ENCODE assay signal across 25 cellular contexts in the genomic region with DNA sequence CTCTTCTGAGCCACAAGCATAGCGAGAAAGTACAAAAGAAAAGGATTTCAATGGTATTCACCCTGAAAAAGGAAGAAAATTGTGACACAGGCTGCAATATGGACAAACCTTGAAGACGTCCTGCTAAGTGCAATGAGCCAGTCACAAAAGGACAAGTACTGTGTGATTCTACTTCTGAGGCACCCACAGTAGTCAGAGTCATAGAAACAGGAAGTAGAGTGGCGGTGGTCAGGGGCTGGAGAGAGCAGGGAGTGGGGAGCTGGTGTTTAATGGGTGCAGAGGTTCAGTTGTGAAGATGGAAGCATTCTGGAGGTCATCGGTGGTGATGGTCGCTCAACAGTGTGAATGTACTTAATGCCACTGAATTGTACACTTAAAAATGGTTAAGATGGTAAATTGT.
A peak's percentile ranks its signal among the peaks of the same experiment; 100 is the strongest.
DNase-seq lines count a peak whose midpoint lies in the region; ATAC-seq, FAIRE-seq and TF ChIP-seq lines count a peak whose summit lies in the region.
"Had no signal": no experiment of that assay in that cellular context is flagged by ENCODE, and none has a peak within 500 bp of the region (broad histone marks: within the 10 kb centered on the region; RNA-seq: fewer than 3 reads in every experiment).

No MANE protein-coding gene starts in this region.

- intact Hi-C loops in activated naive CD4-positive, alpha-beta T cell treated with anti-CD3 and anti-CD28 coated beads for 36 hours (cut with micrococcal nuclease): no loop called here
- intact Hi-C loops in upper lobe of right lung (cut with DNase I): no loop called here
- intact Hi-C loops in PC-9 (cut with micrococcal nuclease; ENCODE audit: unreplicated experiment): no loop called here

- H3K4me2 ChIP-seq in astrocyte (ENCODE audit: low read length) (no peak overlapping the region), PC-9 (no peak overlapping the region)
- H3K4me2 ChIP-seq: KMS-11 had no signal

- no peaks in the 10 kb centered on the region for H3K27me3 Mint-ChIP-seq in activated naive CD4-positive, alpha-beta T cell treated with anti-CD3 and anti-CD28 coated beads, Interleukin-2, amount 50 U/mL, for 24 hours
- H3K27me3 Mint-ChIP-seq in activated naive CD4-positive, alpha-beta T cell treated with anti-CD3 and anti-CD28 coated beads for 36 hours (ENCODE audit: low read depth): no peaks in the 10 kb centered on the region
- H3K27me3 Mint-ChIP-seq in astrocyte (ENCODE audit: low read depth, unreplicated experiment) (no peaks in the 10 kb centered on the region), immature natural killer cell (ENCODE audit: low read depth in 3 of 3) (peaks cover 0 to 6% (median 2%) of the 10 kb centered on the region in 3 donors)
- H3K27me3 Mint-ChIP-seq: CD8-positive, alpha-beta memory T cell had no signal

- ATAC-seq in upper lobe of right lung: no peak
- no peak for ATAC-seq in GM18511 (IDR thresholded peaks at IDR 0.05; ENCODE audit: unreplicated experiment)
- ATAC-seq: HCT116 had no signal

- no peak for FAIRE-seq in astrocyte (lab: Jason Lieb, UNC)
- FAIRE-seq: GM12892, H1, HTR-8/SVneo had no signal

- H3F3A ChIP-seq in PC-9 (ENCODE audit: insufficient read depth, low read depth): no peaks in the 10 kb centered on the region

- CTCF ChIA-PET in activated naive CD4-positive, alpha-beta T cell treated with anti-CD3 and anti-CD28 coated beads for 36 hours (lab: Charles Lee): no interaction called here
- CTCF ChIA-PET in PC-9 (lab: Charles Lee): no interaction called here

- no peak for DNase-seq in activated naive CD4-positive, alpha-beta T cell treated with anti-CD3 and anti-CD28 coated beads for 36 hours
- DNase-seq in astrocyte (ENCODE audit: low read depth) (no peak), immature natural killer cell (peak in 2 of 3 donors; percentile 24 to 29), upper lobe of right lung (peak; percentile 7), PC-9 (no peak), NCI-H2107 (lab: John Stamatoyannopoulos, UW) (no peak)
- DNase-seq: 8988T; AML-193; C1 segment of cervical spinal cord; Calu3; CD8-positive, alpha-beta memory T cell; DMS153; NCI-H1417; NCI-H2081 treated with DMSO at 0.1 percent for 48 hours; NCI-H446; NCI-H526 treated with DMSO at 0.1 percent for 48 hours; OCI-M1; Right ventricle myocardium superior had no signal

- H3K9me3 Mint-ChIP-seq in activated naive CD4-positive, alpha-beta T cell treated with anti-CD3 and anti-CD28 coated beads, Interleukin-2, amount 50 U/mL, for 24 hours: no peaks in the 10 kb centered on the region
- H3K9me3 Mint-ChIP-seq in activated naive CD4-positive, alpha-beta T cell treated with anti-CD3 and anti-CD28 coated beads for 36 hours: no peaks in the 10 kb centered on the region
- H3K9me3 Mint-ChIP-seq in astrocyte (ENCODE audit: unreplicated experiment) (peaks cover 8% of the 10 kb centered on the region), immature natural killer cell (no peaks in the 10 kb centered on the region)

- H2AFZ ChIP-seq in astrocyte (ENCODE audit: low read depth, low read length) (no peak overlapping the region), PC-9 (no peak overlapping the region)

- H4K20me1 ChIP-seq in astrocyte (ENCODE audit: insufficient read depth, low read length) (peaks cover 9% of the 10 kb centered on the region), PC-9 (ENCODE audit: insufficient read depth) (no peaks in the 10 kb centered on the region)

- POLR2A ChIA-PET in PC-9 (lab: Charles Lee; ENCODE audit: unreplicated experiment): no interaction called here

- H3K27ac ChIP-seq in astrocyte (ENCODE audit: low read depth, low read length) (no peak overlapping the region), upper lobe of right lung (no peak overlapping the region), PC-9 (no peak overlapping the region)
- H3K27ac ChIP-seq: KMS-11 had no signal

- H3K4me1 ChIP-seq in astrocyte (ENCODE audit: insufficient read depth, low read length) (no peaks in the 10 kb centered on the region), upper lobe of right lung (no peaks in the 10 kb centered on the region), PC-9 (replicated peaks; ENCODE audit: insufficient read depth) (no peaks in the 10 kb centered on the region)

- TF ChIP-seq CTCF in astrocyte (IDR thresholded peaks at IDR 0.05; ENCODE audit: insufficient read depth, low read depth, low read length) (no peak), upper lobe of right lung (IDR thresholded peaks at IDR 0.05) (no peak), PC-9 (conservative IDR thresholded peaks at IDR 0.05) (no peak)

- H3K9ac ChIP-seq in astrocyte (ENCODE audit: low read length): no peak overlapping the region
- H3K9ac ChIP-seq: KMS-11 had no signal

- H3K79me2 ChIP-seq in astrocyte (ENCODE audit: insufficient read depth, low read length) (no peaks in the 10 kb centered on the region), PC-9 (ENCODE audit: low read depth) (no peaks in the 10 kb centered on the region)

- H3K36me3 Mint-ChIP-seq in activated naive CD4-positive, alpha-beta T cell treated with anti-CD3 and anti-CD28 coated beads, Interleukin-2, amount 50 U/mL, for 24 hours: peaks cover 23% of the 10 kb centered on the region
- H3K36me3 Mint-ChIP-seq in activated naive CD4-positive, alpha-beta T cell treated with anti-CD3 and anti-CD28 coated beads for 36 hours (ENCODE audit: low read depth): peaks cover 10% of the 10 kb centered on the region
- H3K36me3 Mint-ChIP-seq in astrocyte (ENCODE audit: low read depth, unreplicated experiment): peaks cover 4% of the 10 kb centered on the region
- peaks cover 0 to 23% (median 0%) of the 10 kb centered on the region in 3 donors for H3K36me3 Mint-ChIP-seq in immature natural killer cell

- H3K36me3 ChIP-seq in astrocyte (ENCODE audit: insufficient read depth, low read length): no peaks in the 10 kb centered on the region
- H3K36me3 ChIP-seq in upper lobe of right lung: no peaks in the 10 kb centered on the region
- no peaks in the 10 kb centered on the region for H3K36me3 ChIP-seq in PC-9 (ENCODE audit: low read depth)

- H3K27me3 ChIP-seq in astrocyte (ENCODE audit: insufficient read depth, low read length): no peaks in the 10 kb centered on the region
- H3K27me3 ChIP-seq in upper lobe of right lung: no peaks in the 10 kb centered on the region
- H3K27me3 ChIP-seq in PC-9 (ENCODE audit: insufficient read depth, low read depth): peaks cover 49% of the 10 kb centered on the region; the same call in 1 of the 2 replicates

- H3K9me3 ChIP-seq in astrocyte (ENCODE audit: insufficient read depth, low read depth, low read length) (no peaks in the 10 kb centered on the region), upper lobe of right lung (no peaks in the 10 kb centered on the region), PC-9 (ENCODE audit: insufficient read depth, low read depth) (no peaks in the 10 kb centered on the region)

- no peaks in the 10 kb centered on the region for H3K9me2 ChIP-seq in PC-9 (ENCODE audit: insufficient read depth)

- peaks cover 41% of the 10 kb centered on the region for H3K4me1 Mint-ChIP-seq in activated naive CD4-positive, alpha-beta T cell treated with anti-CD3 and anti-CD28 coated beads, Interleukin-2, amount 50 U/mL, for 24 hours
- peaks cover 17% of the 10 kb centered on the region for H3K4me1 Mint-ChIP-seq in activated naive CD4-positive, alpha-beta T cell treated with anti-CD3 and anti-CD28 coated beads for 36 hours (ENCODE audit: low read depth)
- H3K4me1 Mint-ChIP-seq in astrocyte (ENCODE audit: low read depth, unreplicated experiment) (peaks cover 9% of the 10 kb centered on the region), immature natural killer cell (peaks cover 49 to 57% of the 10 kb centered on the region in 2 donors)

- BruUV-seq in PC-9 (replicated peaks; lab: Mats Ljungman, UMichigan): no TSS peak

- H3K4me3 Mint-ChIP-seq in activated naive CD4-positive, alpha-beta T cell treated with anti-CD3 and anti-CD28 coated beads, Interleukin-2, amount 50 U/mL, for 24 hours: no peak overlapping the region
- H3K4me3 Mint-ChIP-seq in activated naive CD4-positive, alpha-beta T cell treated with anti-CD3 and anti-CD28 coated beads for 36 hours: no peak overlapping the region
- H3K4me3 Mint-ChIP-seq in astrocyte (ENCODE audit: unreplicated experiment) (peak overlapping the region; percentile 8), immature natural killer cell (peak overlapping the region in 4 of 5 donors; percentile 1 to 54 (median 18))
- H3K4me3 Mint-ChIP-seq: CD8-positive, alpha-beta memory T cell had no signal

- no peak overlapping the region for H3K4me3 ChIP-seq in astrocyte (ENCODE audit: insufficient read depth, low read depth, low read length)
- no peak overlapping the region for H3K4me3 ChIP-seq in upper lobe of right lung
- H3K4me3 ChIP-seq in PC-9: no peak overlapping the region

- H3K27ac Mint-ChIP-seq in activated naive CD4-positive, alpha-beta T cell treated with anti-CD3 and anti-CD28 coated beads, Interleukin-2, amount 50 U/mL, for 24 hours: peak overlapping the region; percentile 37
- H3K27ac Mint-ChIP-seq in activated naive CD4-positive, alpha-beta T cell treated with anti-CD3 and anti-CD28 coated beads for 36 hours: no peak overlapping the region
- no peak overlapping the region for H3K27ac Mint-ChIP-seq in astrocyte (ENCODE audit: unreplicated experiment)
- H3K27ac Mint-ChIP-seq in immature natural killer cell: peak overlapping the region; percentile 67 to 90 (median 80)
- H3K27ac Mint-ChIP-seq: CD8-positive, alpha-beta memory T cell had no signal

Comparison
In these comparisons a context has a peak if more than half of its experiments do, and no peak if none do; other contexts are left out.
1. H3K27ac Mint-ChIP-seq: peak in activated naive CD4-positive, alpha-beta T cell treated with anti-CD3 and anti-CD28 coated beads, Interleukin-2, amount 50 U/mL, for 24 hours (single experiment) and immature natural killer cell (6 of 6); none in activated naive CD4-positive, alpha-beta T cell treated with anti-CD3 and anti-CD28 coated beads for 36 hours (single experiment) and astrocyte (single experiment).
2. H3K4me3 Mint-ChIP-seq: peak in astrocyte (single experiment) and immature natural killer cell (4 of 5); none in activated naive CD4-positive, alpha-beta T cell treated with anti-CD3 and anti-CD28 coated beads, Interleukin-2, amount 50 U/mL, for 24 hours (single experiment) and activated naive CD4-positive, alpha-beta T cell treated with anti-CD3 and anti-CD28 coated beads for 36 hours (single experiment).
3. DNase-seq: peak in immature natural killer cell (2 of 3) and upper lobe of right lung (single experiment); none in activated naive CD4-positive, alpha-beta T cell treated with anti-CD3 and anti-CD28 coated beads for 36 hours (single experiment), astrocyte (single experiment), PC-9 (0 of 2) and NCI-H2107 (single experiment).